ENCODE assay signal across 9 cellular contexts in genomic region chr6:41638002-41638800, GRCh38. TPM values are rescaled to one million over a fixed set of nuclear protein-coding genes. Genes with fewer than 3 reads are reported as not detected.
DNase-seq lines count a peak whose midpoint lies in the region; ATAC-seq and TF ChIP-seq lines count a peak whose summit lies in the region.
"Had no signal": no experiment of that assay in that cellular context is flagged by ENCODE, and none has a peak within 500 bp of the region (broad histone marks: within the 10 kb centered on the region; RNA-seq: fewer than 3 reads in every experiment).

A gene with protein sequence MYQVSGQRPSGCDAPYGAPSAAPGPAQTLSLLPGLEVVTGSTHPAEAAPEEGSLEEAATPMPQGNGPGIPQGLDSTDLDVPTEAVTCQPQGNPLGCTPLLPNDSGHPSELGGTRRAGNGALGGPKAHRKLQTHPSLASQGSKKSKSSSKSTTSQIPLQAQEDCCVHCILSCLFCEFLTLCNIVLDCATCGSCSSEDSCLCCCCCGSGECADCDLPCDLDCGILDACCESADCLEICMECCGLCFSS (plus strand): TSS chr6:41638468. CDS start chr6:41638750, 282 bp downstream.

- peak within 1 kb of the TSS; percentile 94 for H3K27ac Mint-ChIP-seq in osteocyte (ENCODE audit: unreplicated experiment)

- DNase-seq in CMK (ENCODE audit: low read depth): peak; percentile 74
- no peak for DNase-seq in SK-N-MC (ENCODE audit: low read depth, low spot score)
- no peak for DNase-seq in fibroblast of villous mesenchyme (ENCODE audit: low read depth)
- no peak for DNase-seq in osteocyte (ENCODE audit: extremely low spot score, unreplicated experiment)
- DNase-seq in AG20443 (ENCODE audit: low spot score): no peak
- no peak for DNase-seq in mucosa of gallbladder (ENCODE audit: low spot score)
- no peak for DNase-seq in hippocampal formation (lab: John Stamatoyannopoulos, UW)

- no peaks in the 10 kb centered on the region for H3K9me3 ChIP-seq in SK-N-MC (ENCODE audit: low read depth, low read length)

- peaks cover 4% of the 10 kb centered on the region for H3K36me3 Mint-ChIP-seq in osteocyte (ENCODE audit: unreplicated experiment)

- TF ChIP-seq CTCF in fibroblast of villous mesenchyme (IDR thresholded peaks at IDR 0.05; ENCODE audit: insufficient read depth, low read depth, low read length) (no peak), osteocyte (IDR thresholded peaks at IDR 0.05) (no peak)

- ATAC-seq in GM19395 (IDR thresholded peaks at IDR 0.05; ENCODE audit: unreplicated experiment): no peak

- H3K9me3 Mint-ChIP-seq in osteocyte (ENCODE audit: unreplicated experiment): no peaks in the 10 kb centered on the region

- peak within 1 kb of the TSS; percentile 88 for H3K4me3 Mint-ChIP-seq in osteocyte (ENCODE audit: unreplicated experiment)

- peaks cover 41% of the 10 kb centered on the region for H3K36me3 ChIP-seq in SK-N-MC (ENCODE audit: insufficient read depth, low read length)

- H3K4me3 ChIP-seq in SK-N-MC (peak within 1 kb of the TSS; percentile 92), fibroblast of villous mesenchyme (ENCODE audit: low read depth, low read length) (peak within 1 kb of the TSS; percentile 23)

- H3K27me3 Mint-ChIP-seq in osteocyte (ENCODE audit: unreplicated experiment): no peaks in the 10 kb centered on the region

- H3K9ac ChIP-seq in SK-N-MC (ENCODE audit: insufficient read length): peak within 1 kb of the TSS; percentile 96

- H3K27ac ChIP-seq in SK-N-MC: peak within 1 kb of the TSS; percentile 100

- peaks cover 74% of the 10 kb centered on the region for H3K4me1 Mint-ChIP-seq in osteocyte (ENCODE audit: unreplicated experiment)

RNA-seq across cellular contexts. Expression of the gene that starts here (rescaled TPM):
- total RNA-seq in fibroblast of villous mesenchyme (not detected in 2 replicates), osteocyte (74.1 and 75.9 TPM in 2 replicates), mucosa of gallbladder (7.3 TPM)
- total RNA-seq: mononuclear cell had no signal
